Comparison of ENCODE assay signal across 15 cellular contexts in genomic region chr5:147668385-147668784, GRCh38.
A peak's percentile ranks its signal among the peaks of the same experiment; 100 is the strongest.
DNase-seq lines count a peak whose midpoint lies in the region; ATAC-seq and TF ChIP-seq lines count a peak whose summit lies in the region.
"Had no signal": no experiment of that assay in that cellular context is flagged by ENCODE, and none has a peak within 500 bp of the region (broad histone marks: within the 10 kb centered on the region; RNA-seq: fewer than 3 reads in every experiment).

No MANE protein-coding gene starts in this region.

- no peak overlapping the region for H3K4me3 Mint-ChIP-seq in endodermal cell
- H3K4me3 Mint-ChIP-seq: CD4-positive, CD25-positive, alpha-beta regulatory T cell had no signal

- H3K4me3 ChIP-seq in endodermal cell (ENCODE audit: low read length) = no peak overlapping the region
- H3K4me3 ChIP-seq in upper lobe of right lung = no peak overlapping the region
- H3K4me3 ChIP-seq in gastroesophageal sphincter = no peak overlapping the region
- H3K4me3 ChIP-seq: BLaER1, HAP-1 had no signal

- intact Hi-C loops in upper lobe of right lung (cut with DNase I) = no loop called here

- H3K9me3 ChIP-seq in endodermal cell (ENCODE audit: control insufficient read depth, low read length) (no peaks in the 10 kb centered on the region), upper lobe of right lung (no peaks in the 10 kb centered on the region), gastroesophageal sphincter (no peaks in the 10 kb centered on the region)
- H3K9me3 ChIP-seq: HAP-1, SK-N-SH had no signal

- ATAC-seq in upper lobe of right lung (no peak), gastroesophageal sphincter (no peak)

- H3K36me3 ChIP-seq in endodermal cell (ENCODE audit: control insufficient read depth, insufficient read depth, low read length) (no peaks in the 10 kb centered on the region), upper lobe of right lung (no peaks in the 10 kb centered on the region), gastroesophageal sphincter (no peaks in the 10 kb centered on the region)
- H3K36me3 ChIP-seq: HAP-1 had no signal

- no peaks in the 10 kb centered on the region for H3K27me3 Mint-ChIP-seq in endodermal cell (ENCODE audit: insufficient read depth)
- H3K27me3 Mint-ChIP-seq: CD4-positive, CD25-positive, alpha-beta regulatory T cell had no signal

- peaks cover 8% of the 10 kb centered on the region for H3K4me1 Mint-ChIP-seq in endodermal cell
- H3K4me1 Mint-ChIP-seq: CD4-positive, CD25-positive, alpha-beta regulatory T cell had no signal

- DNase-seq in NCI-H748 (lab: John Stamatoyannopoulos, UW; ENCODE audit: unreplicated experiment) (peak; percentile 66), NCI-H748 treated with DMSO at 0.1 percent for 48 hours (lab: John Stamatoyannopoulos, UW) (no peak), NCI-H69 (lab: John Stamatoyannopoulos, UW) (peak; percentile 68), endodermal cell (no peak), upper lobe of right lung (no peak), amniotic stem cell (lab: John Stamatoyannopoulos, UW) (no peak)
- DNase-seq: CD4-positive, CD25-positive, alpha-beta regulatory T cell; NCI-H1417 treated with DMSO at 0.1 percent for 48 hours; NCI-H187 treated with DMSO at 0.1 percent for 48 hours; OCI-M1; SK-N-SH; SW 1271 had no signal

- TF ChIP-seq CTCF in endodermal cell (conservative IDR thresholded peaks at IDR 0.05) (peak; percentile 40), upper lobe of right lung (IDR thresholded peaks at IDR 0.05) (no peak), gastroesophageal sphincter (IDR thresholded peaks at IDR 0.05) (no peak)

- no peak for TF ChIP-seq EP300 in gastroesophageal sphincter (IDR thresholded peaks at IDR 0.05)

- peaks cover 4% of the 10 kb centered on the region for H3K4me1 ChIP-seq in endodermal cell (ENCODE audit: control insufficient read depth, insufficient read depth, low read length)
- H3K4me1 ChIP-seq in upper lobe of right lung = no peaks in the 10 kb centered on the region
- no peaks in the 10 kb centered on the region for H3K4me1 ChIP-seq in gastroesophageal sphincter
- H3K4me1 ChIP-seq: HAP-1 had no signal

- H3K27ac Mint-ChIP-seq in endodermal cell = no peak overlapping the region
- H3K27ac Mint-ChIP-seq: CD4-positive, CD25-positive, alpha-beta regulatory T cell had no signal

- no peak for TF ChIP-seq POLR2A in gastroesophageal sphincter (IDR thresholded peaks at IDR 0.05)

- H3K36me3 Mint-ChIP-seq in endodermal cell (ENCODE audit: low read depth) = peaks cover 4% of the 10 kb centered on the region
- H3K36me3 Mint-ChIP-seq: CD4-positive, CD25-positive, alpha-beta regulatory T cell had no signal

- H3K9me3 Mint-ChIP-seq in endodermal cell = no peaks in the 10 kb centered on the region

- 91 to 100% methylated on average over 1 to 2 of the region's 2 CpGs for WGBS in endodermal cell (ENCODE audit: insufficient coverage in 1 of 2, insufficient read length in 1 of 2), 2 experiments
- WGBS in gastroesophageal sphincter (ENCODE audit: low coverage in 1 of 2), 2 donors = 87% methylated on average over 2 of the region's 2 CpGs; no CpG with 5 or more reads in 1 of the 2 donors

- H3K27me3 ChIP-seq in endodermal cell (ENCODE audit: control insufficient read depth, insufficient read depth, low read length, poor library complexity, severe bottlenecking) = no peaks in the 10 kb centered on the region
- no peaks in the 10 kb centered on the region for H3K27me3 ChIP-seq in upper lobe of right lung
- H3K27me3 ChIP-seq in gastroesophageal sphincter = no peaks in the 10 kb centered on the region
- H3K27me3 ChIP-seq: BLaER1 had no signal

- no peak overlapping the region for H3K9ac ChIP-seq in endodermal cell (ENCODE audit: extremely low read depth, low read length, poor library complexity, severe bottlenecking)
- H3K9ac ChIP-seq: BLaER1, SK-N-SH had no signal

- H3K27ac ChIP-seq in endodermal cell (ENCODE audit: low read depth, low read length) (no peak overlapping the region), upper lobe of right lung (no peak overlapping the region), gastroesophageal sphincter (no peak overlapping the region)
- H3K27ac ChIP-seq: BLaER1 had no signal

Comparison
In these comparisons a context has a peak if more than half of its experiments do, and no peak if none do; other contexts are left out.
1. DNase-seq: peak in NCI-H748 (single experiment) and NCI-H69 (single experiment); none in NCI-H748 treated with DMSO at 0.1 percent for 48 hours (single experiment), endodermal cell (single experiment), upper lobe of right lung (single experiment) and amniotic stem cell (single experiment).